8 cellular contexts compared by ENCODE assay signal in the genomic region with DNA sequence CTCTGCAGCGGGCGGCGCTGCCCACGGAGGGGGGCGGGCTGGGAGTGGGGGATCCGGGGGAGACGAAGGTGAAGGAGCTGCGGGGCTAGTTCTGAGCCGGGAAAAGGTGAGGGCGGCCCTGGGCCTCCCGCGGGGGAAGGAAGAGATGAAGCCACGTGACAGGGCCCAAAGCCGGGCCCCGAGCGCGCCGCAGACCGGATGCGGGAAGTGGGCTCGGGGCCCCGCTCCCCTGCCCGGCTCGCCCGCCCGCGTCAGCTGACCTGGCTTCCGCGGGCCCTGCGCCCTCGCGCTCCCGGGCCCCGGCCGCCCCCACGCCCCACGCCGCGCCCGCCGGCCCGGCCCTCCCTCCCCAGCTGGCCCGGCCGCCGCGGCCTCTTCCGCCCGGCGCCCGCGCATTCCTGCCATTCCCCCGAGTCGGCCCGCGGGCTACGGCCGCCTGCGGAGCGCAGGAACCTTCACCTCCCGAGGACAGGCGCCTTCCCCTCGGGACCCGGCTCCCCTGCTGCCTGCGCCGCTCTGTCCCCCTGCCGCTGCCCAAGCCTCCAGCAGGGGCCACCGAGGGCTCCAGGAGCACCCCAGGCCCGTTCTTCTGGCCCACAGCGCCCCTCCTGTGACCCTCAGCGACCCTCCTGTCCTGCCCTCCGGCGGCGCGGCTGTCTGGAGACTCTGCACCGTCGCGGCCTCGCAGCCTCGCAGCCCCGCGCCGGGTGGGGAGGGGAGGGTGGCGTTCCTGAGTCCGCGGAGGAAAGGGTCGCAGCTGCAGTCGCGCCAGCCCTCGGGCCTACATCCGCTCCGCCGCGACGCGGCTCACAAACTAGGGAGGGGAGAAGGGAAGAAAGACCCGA. TPM values are rescaled to one million over a fixed set of nuclear protein-coding genes. Genes with fewer than 3 reads are reported as not detected.
DNase-seq lines count a peak whose midpoint lies in the region; ATAC-seq and TF ChIP-seq lines count a peak whose summit lies in the region.

No MANE protein-coding gene starts in this region.

- H3K4me3 ChIP-seq in Jurkat, Clone E6-1 (ENCODE audit: low read length) = peak overlapping the region; percentile 55
- H3K4me3 ChIP-seq in iPS-18c (ENCODE audit: insufficient read depth, low read depth, low read length) = peak overlapping the region; percentile 66
- peak overlapping the region; percentile 76 to 84 (median 80) for H3K4me3 ChIP-seq in skeletal muscle tissue (ENCODE audit: low read length in 3 of 3)

- no peaks in the 10 kb centered on the region for H3K27me3 Mint-ChIP-seq in brain

- H3K27ac ChIP-seq in skeletal muscle tissue (ENCODE audit: low read depth, low read length) = peak overlapping the region; percentile 96

- H3K9me3 ChIP-seq in iPS-18c (ENCODE audit: control insufficient read depth, insufficient read depth, low read length) (no peaks in the 10 kb centered on the region), skeletal muscle tissue (ENCODE audit: control insufficient read depth in 3 of 3, low read length in 3 of 3) (no peaks in the 10 kb centered on the region)

- H3K27ac Mint-ChIP-seq in brain = no peak overlapping the region

- peak overlapping the region in 3 of 5 experiments; percentile 58 to 75 (median 70) for H3K4me3 Mint-ChIP-seq in brain

- H3K9ac ChIP-seq in skeletal muscle tissue (ENCODE audit: low read depth in 1 of 3, low read length in 3 of 3) = peak overlapping the region; percentile 81 to 95 (median 92)

- ATAC-seq in GM21515 (IDR thresholded peaks at IDR 0.05; ENCODE audit: unreplicated experiment) = peak; percentile 64

- H3K27me3 ChIP-seq in skeletal muscle tissue (ENCODE audit: control insufficient read depth in 3 of 3, insufficient read depth in 3 of 3, low read length in 3 of 3) = no peaks in the 10 kb centered on the region

- TF ChIP-seq CTCF in brain (conservative IDR thresholded peaks at IDR 0.05) = peak in 1 of 2 experiments; percentile 37

- H3K36me3 Mint-ChIP-seq in brain = no peaks in the 10 kb centered on the region

- DNase-seq in EH (ENCODE audit: low read depth) (peak; percentile 74), UCSD-AML1 (lab: John Stamatoyannopoulos, UW; ENCODE audit: unreplicated experiment) (peak; percentile 93), NCI-H446 (lab: John Stamatoyannopoulos, UW) (no peak)
- DNase-seq in Jurkat, Clone E6-1 (ENCODE audit: low read depth, low spot score) = peak; percentile 81

- H3K9me3 Mint-ChIP-seq in brain = peaks cover 0 to 3% (median 0%) of the 10 kb centered on the region in 5 experiments

- no peaks in the 10 kb centered on the region for H3K36me3 ChIP-seq in skeletal muscle tissue (ENCODE audit: control insufficient read depth in 3 of 3, insufficient read depth in 3 of 3, low read length in 3 of 3)

- H3K4me1 Mint-ChIP-seq in brain = peaks cover 35% of the 10 kb centered on the region

- H3K4me1 ChIP-seq in skeletal muscle tissue (ENCODE audit: control insufficient read depth in 3 of 3, insufficient read depth in 3 of 3, low read length in 3 of 3) = peaks cover 57 to 65% (median 58%) of the 10 kb centered on the region in 3 donors

RNA-seq across cellular contexts. Expression of a gene that starts 20.4 kb away (rescaled TPM):
- 28.6 TPM for polyA plus RNA-seq in Jurkat, Clone E6-1 (2012; ENCODE audit: insufficient read depth, insufficient read length)
- polyA plus RNA-seq in brain (ENCODE audit: insufficient read depth, low read depth, low replicate concordance) = 26.6 TPM
- total RNA-seq in skeletal muscle tissue = 2.6 TPM

Comparison
In these comparisons a context has a peak if more than half of its experiments do, and no peak if none do; other contexts are left out.
1. DNase-seq: peak in EH (single experiment), Jurkat, Clone E6-1 (single experiment) and UCSD-AML1 (single experiment); none in NCI-H446 (0 of 2).
2. Peak in every context shown above with its lines, with median percentiles within 50 percentile points of each other: H3K4me3 ChIP-seq.